ENCODE assay signal across 8 cellular contexts in genomic region chr9:95157491-95158151, GRCh38.
DNase-seq lines count a peak whose midpoint lies in the region; ATAC-seq, FAIRE-seq and TF ChIP-seq lines count a peak whose summit lies in the region.

No MANE protein-coding gene starts in this region.

- TF ChIP-seq POLR2A in gastroesophageal sphincter (IDR thresholded peaks at IDR 0.05), result no peak

- peaks cover 0 to 5% (median 2%) of the 10 kb centered on the region in 3 donors for H3K36me3 Mint-ChIP-seq in CD8-positive, alpha-beta memory T cell

- no peak overlapping the region for H3K27ac Mint-ChIP-seq in CD8-positive, alpha-beta memory T cell

- peak; percentile 92 for ATAC-seq in HG02623 (IDR thresholded peaks at IDR 0.05; ENCODE audit: unreplicated experiment)
- ATAC-seq in gastroesophageal sphincter, result peak; percentile 95

- no peaks in the 10 kb centered on the region for H3K4me1 Mint-ChIP-seq in CD8-positive, alpha-beta memory T cell

- H3K9me3 ChIP-seq in gastroesophageal sphincter, result no peaks in the 10 kb centered on the region
- H3K9me3 ChIP-seq in CD8-positive, alpha-beta memory T cell (ENCODE audit: low read length), result no peaks in the 10 kb centered on the region

- CTCF ChIA-PET in CD8-positive, alpha-beta memory T cell (lab: Charles Lee), result interaction anchor here (1.0 kb wide), 1 partner anchor 10 kb away, joined by 3 read pairs; no protein-coding TSS in a partner anchor

- H3K4me3 ChIP-seq in GM12864 (ENCODE audit: low read depth, low read length), result no peak overlapping the region
- peak overlapping the region in 1 of 2 donors; percentile 4 for H3K4me3 ChIP-seq in gastroesophageal sphincter
- no peak overlapping the region for H3K4me3 ChIP-seq in CD8-positive, alpha-beta memory T cell (ENCODE audit: low read length)

- TF ChIP-seq CTCF in GM12864 (IDR thresholded peaks at IDR 0.05; ENCODE audit: low read depth, low read length, missing control alignments) (no peak), gastroesophageal sphincter (IDR thresholded peaks at IDR 0.05) (no peak)

- no peaks in the 10 kb centered on the region for H3K27me3 ChIP-seq in gastroesophageal sphincter
- no peaks in the 10 kb centered on the region for H3K27me3 ChIP-seq in CD8-positive, alpha-beta memory T cell (ENCODE audit: insufficient read depth, low read length, poor library complexity, severe bottlenecking)

- peak overlapping the region in 3 of 4 donors; percentile 71 to 76 (median 75) for H3K27ac ChIP-seq in gastroesophageal sphincter
- H3K27ac ChIP-seq in CD8-positive, alpha-beta memory T cell (ENCODE audit: low read depth, low read length), result no peak overlapping the region

- H3K4me3 Mint-ChIP-seq in CD8-positive, alpha-beta memory T cell, result no peak overlapping the region

- FAIRE-seq in urothelium cell line (lab: Jason Lieb, UNC), result no peak

- DNase-seq in GM12864 (ENCODE audit: low read depth) (peak; percentile 36), NCI-H69 (lab: John Stamatoyannopoulos, UW) (peak; percentile 48), urothelium cell line (ENCODE audit: low spot score) (peak; percentile 16), hepatic stellate cell (ENCODE audit: low spot score) (no peak)
- no peak for DNase-seq in CD8-positive, alpha-beta memory T cell
- no peak for DNase-seq in stimulated activated CD4-positive, alpha-beta T cell treated with anti-CD3 and anti-CD28 coated beads, Interleukin-4, amount 100 ng/mL, for 1 hour

- no peak for TF ChIP-seq EP300 in gastroesophageal sphincter (IDR thresholded peaks at IDR 0.05)

- H3K27me3 Mint-ChIP-seq in CD8-positive, alpha-beta memory T cell, result no peaks in the 10 kb centered on the region

- POLR2A ChIA-PET in CD8-positive, alpha-beta memory T cell (lab: Charles Lee), result no interaction called here

- no peaks in the 10 kb centered on the region for H3K36me3 ChIP-seq in gastroesophageal sphincter
- no peaks in the 10 kb centered on the region for H3K36me3 ChIP-seq in CD8-positive, alpha-beta memory T cell (ENCODE audit: insufficient read depth, low read length)

- H3K4me1 ChIP-seq in gastroesophageal sphincter, result peaks cover 5 to 36% (median 7%) of the 10 kb centered on the region in 3 donors
- H3K4me1 ChIP-seq in CD8-positive, alpha-beta memory T cell (ENCODE audit: insufficient read depth, low read length), result no peaks in the 10 kb centered on the region

- no peaks in the 10 kb centered on the region for H3K9me3 Mint-ChIP-seq in CD8-positive, alpha-beta memory T cell

- WGBS in gastroesophageal sphincter (ENCODE audit: low coverage in 1 of 2), 2 donors, result 11 to 35% methylated on average over 6 to 7 of the region's 7 CpGs

Comparison
In these comparisons a context has a peak if more than half of its experiments do, and no peak if none do; other contexts are left out.
1. DNase-seq: peak in GM12864 (single experiment), NCI-H69 (single experiment) and urothelium cell line (single experiment); none in CD8-positive, alpha-beta memory T cell (0 of 5), stimulated activated CD4-positive, alpha-beta T cell treated with anti-CD3 and anti-CD28 coated beads, Interleukin-4, amount 100 ng/mL, for 1 hour (single experiment) and hepatic stellate cell (single experiment).